8 cellular contexts compared by ENCODE assay signal in the genomic region with DNA sequence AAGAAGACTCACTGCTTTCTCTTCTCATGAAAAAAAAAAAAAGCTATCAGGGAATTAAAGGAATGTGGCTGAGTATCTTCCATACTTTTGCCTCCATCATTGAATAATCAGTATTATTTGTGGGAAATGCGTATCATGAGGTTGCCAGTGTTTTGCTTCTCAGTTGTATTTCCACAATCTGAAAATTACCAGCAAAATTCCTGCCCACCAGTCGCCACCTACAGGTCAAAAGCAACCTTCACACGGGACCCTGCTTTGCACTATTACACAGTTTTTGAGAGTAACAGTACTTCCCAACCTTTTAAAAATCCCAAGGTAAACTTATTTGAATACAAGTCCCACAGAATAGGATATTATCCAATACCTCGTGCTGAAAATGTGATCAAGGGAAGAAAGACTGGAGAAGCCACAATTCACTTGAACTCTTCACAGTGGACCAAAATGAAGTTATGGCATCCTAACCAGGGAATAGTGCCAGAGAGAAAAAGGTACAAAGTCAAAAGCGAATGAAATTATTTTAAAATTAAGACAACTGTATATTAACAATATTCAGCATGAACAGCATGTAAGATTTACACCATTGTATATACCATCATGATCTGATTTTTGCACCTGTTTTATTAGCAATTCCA. TPM values are rescaled to one million over a fixed set of nuclear protein-coding genes. Genes with fewer than 3 reads are reported as not detected.
DNase-seq lines count a peak whose midpoint lies in the region; ATAC-seq, FAIRE-seq and TF ChIP-seq lines count a peak whose summit lies in the region.

No MANE protein-coding gene starts in this region.

- no peak overlapping the region for H2AFZ ChIP-seq in OCI-LY1 (ENCODE audit: low read length)

- peak in 2 of 3 donors; percentile 8 to 18 for DNase-seq in CD4-positive, CD25-positive, alpha-beta regulatory T cell
- DNase-seq in GM12891 (ENCODE audit: insufficient read length, low spot score) = peak; percentile 2
- DNase-seq in choroid plexus epithelial cell (ENCODE audit: low read depth) = peak; percentile 42
- peak; percentile 32 for DNase-seq in myocyte (ENCODE audit: low read depth)
- DNase-seq in MV-4-11 (lab: John Stamatoyannopoulos, UW) = no peak
- no peak for DNase-seq in GOT3 (lab: John Stamatoyannopoulos, UW)

- H3F3A ChIP-seq in OCI-LY1 (ENCODE audit: insufficient read depth, low read length) = no peaks in the 10 kb centered on the region

- no peak overlapping the region for H3K27ac ChIP-seq in CD4-positive, CD25-positive, alpha-beta regulatory T cell (ENCODE audit: insufficient read depth, low read length, poor library complexity, severe bottlenecking)
- no peak overlapping the region for H3K27ac ChIP-seq in OCI-LY1 (ENCODE audit: low read depth, low read length, poor library complexity, severe bottlenecking)

- no peaks in the 10 kb centered on the region for H4K20me1 ChIP-seq in OCI-LY1 (ENCODE audit: insufficient read depth, low read length)

- no peak overlapping the region for H3K4me3 ChIP-seq in CD4-positive, CD25-positive, alpha-beta regulatory T cell (ENCODE audit: low read depth, low read length)
- H3K4me3 ChIP-seq in OCI-LY1 (ENCODE audit: low read depth, low read length, poor library complexity, severe bottlenecking) (no peak overlapping the region), choroid plexus epithelial cell (ENCODE audit: low read depth, low read length) (no peak overlapping the region)

- peak; percentile 91 for FAIRE-seq in GM12891 (lab: Jason Lieb, UNC)

- H3K27me3 Mint-ChIP-seq in CD4-positive, CD25-positive, alpha-beta regulatory T cell = peaks cover 26% of the 10 kb centered on the region

- no peak overlapping the region for H3K4me3 Mint-ChIP-seq in CD4-positive, CD25-positive, alpha-beta regulatory T cell

- no peaks in the 10 kb centered on the region for H3K9me3 ChIP-seq in CD4-positive, CD25-positive, alpha-beta regulatory T cell (ENCODE audit: control insufficient read depth in 2 of 2, low read length in 2 of 2)
- H3K9me3 ChIP-seq in OCI-LY1 (ENCODE audit: low read length) = no peaks in the 10 kb centered on the region

- ATAC-seq in CD4-positive, CD25-positive, alpha-beta regulatory T cell (ENCODE audit: low read depth in 2 of 2) = no peak
- ATAC-seq in HG02870 (IDR thresholded peaks at IDR 0.05; ENCODE audit: unreplicated experiment) = no peak

- no peak overlapping the region for H3K27ac Mint-ChIP-seq in CD4-positive, CD25-positive, alpha-beta regulatory T cell

- no peaks in the 10 kb centered on the region for H3K36me3 Mint-ChIP-seq in CD4-positive, CD25-positive, alpha-beta regulatory T cell

- H3K4me1 ChIP-seq in CD4-positive, CD25-positive, alpha-beta regulatory T cell (ENCODE audit: control insufficient read depth, insufficient read depth, low read length, poor library complexity, severe bottlenecking) = no peaks in the 10 kb centered on the region
- H3K4me1 ChIP-seq in OCI-LY1 (ENCODE audit: insufficient read depth, low read length, severe bottlenecking) = no peaks in the 10 kb centered on the region

- H3K9me2 ChIP-seq in OCI-LY1 (ENCODE audit: low read depth, low read length) = no peaks in the 10 kb centered on the region

- TF ChIP-seq CTCF in OCI-LY1 (IDR thresholded peaks at IDR 0.05; ENCODE audit: low read length) (peak; percentile 67), choroid plexus epithelial cell (conservative IDR thresholded peaks at IDR 0.05; ENCODE audit: low read depth, low read length) (peak; percentile 78)

- H3K4me2 ChIP-seq in OCI-LY1 (ENCODE audit: low read length) = no peak overlapping the region

- H3K36me3 ChIP-seq in CD4-positive, CD25-positive, alpha-beta regulatory T cell (ENCODE audit: control insufficient read depth, insufficient read depth, low read length) = no peaks in the 10 kb centered on the region
- H3K36me3 ChIP-seq in OCI-LY1 (ENCODE audit: insufficient read depth, low read length) = no peaks in the 10 kb centered on the region

- TF ChIP-seq POLR2A in GM12891 (IDR thresholded peaks at IDR 0.05; ENCODE audit: low read depth, low read length) = no peak

- H3K27me3 ChIP-seq in CD4-positive, CD25-positive, alpha-beta regulatory T cell (ENCODE audit: control insufficient read depth, insufficient read depth, low read length) = no peaks in the 10 kb centered on the region
- H3K27me3 ChIP-seq in OCI-LY1 (ENCODE audit: insufficient read depth, low read length) = no peaks in the 10 kb centered on the region

- H3K4me1 Mint-ChIP-seq in CD4-positive, CD25-positive, alpha-beta regulatory T cell = no peaks in the 10 kb centered on the region

- no peak overlapping the region for H3K9ac ChIP-seq in OCI-LY1 (ENCODE audit: low read length)

- H3K9me3 Mint-ChIP-seq in CD4-positive, CD25-positive, alpha-beta regulatory T cell = peaks cover 0 to 3% (median 0%) of the 10 kb centered on the region in 7 donors

- no peaks in the 10 kb centered on the region for H3K79me2 ChIP-seq in OCI-LY1 (ENCODE audit: insufficient read depth, low read length)

TF ChIP-seq in GM12891, 5 proteins besides CTCF, POLR2A, EP300 and RAD21:
- no peak for TF ChIP-seq PAX5 (IDR thresholded peaks at IDR 0.05; ENCODE audit: insufficient read depth, low read length, severe bottlenecking)
TF ChIP-seq in GM12891: peak in this region for 0.

RNA-seq across cellular contexts. Expression of a gene that starts 30.4 kb away (rescaled TPM):
- 17.9 TPM for total RNA-seq in CD4-positive, CD25-positive, alpha-beta regulatory T cell
- 10 to 100 TPM; 20.3 to 26.3 (median 22.3) TPM for polyA plus RNA-seq in CD4-positive, CD25-positive, alpha-beta regulatory T cell
- polyA plus RNA-seq in GM12891 (2012; ENCODE audit: low read depth, missing spikeins) = 18.5 TPM
- 103 and 108 TPM in 2 replicates for total RNA-seq in myocyte
- 46.3 TPM for polyA plus RNA-seq in myocyte (2012)

Comparison
In these comparisons a context has a peak if more than half of its experiments do, and no peak if none do; other contexts are left out.
1. DNase-seq: peak in CD4-positive, CD25-positive, alpha-beta regulatory T cell (2 of 3), GM12891 (single experiment), choroid plexus epithelial cell (single experiment) and myocyte (single experiment); none in MV-4-11 (single experiment) and GOT3 (single experiment).